ENCODE assay signal across 19 cellular contexts in the genomic region with DNA sequence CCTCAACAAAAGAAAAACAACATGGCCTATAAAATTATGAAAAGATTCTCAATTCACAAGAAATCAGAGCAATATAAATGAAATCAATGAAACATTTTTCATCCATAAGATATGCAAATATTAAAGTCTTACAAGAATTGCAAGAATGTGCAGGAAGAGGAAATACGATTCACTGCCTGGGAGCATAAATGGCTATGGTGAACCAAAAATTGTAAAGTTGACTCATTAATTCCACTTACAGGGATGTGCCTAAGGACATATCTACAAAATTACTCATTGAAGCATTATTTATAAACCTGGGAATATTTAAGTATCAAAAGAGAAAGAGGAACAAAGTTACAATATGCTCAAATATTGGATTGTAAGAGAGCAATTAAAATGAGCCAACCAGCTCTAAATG. TPM values are rescaled to one million over a fixed set of nuclear protein-coding genes. Genes with fewer than 3 reads are reported as not detected.
DNase-seq lines count a peak whose midpoint lies in the region; ATAC-seq and TF ChIP-seq lines count a peak whose summit lies in the region.
"Had no signal": no experiment of that assay in that cellular context is flagged by ENCODE, and none has a peak within 500 bp of the region (broad histone marks: within the 10 kb centered on the region; RNA-seq: fewer than 3 reads in every experiment).

No MANE protein-coding gene starts in this region.

- peak overlapping the region; percentile 71 for H2AFZ ChIP-seq in PC-3 (ENCODE audit: low read length)

- BruUV-seq in PC-3 (replicated peaks; lab: Mats Ljungman, UMichigan), result no TSS peak

- no peaks in the 10 kb centered on the region for H4K20me1 ChIP-seq in PC-3 (ENCODE audit: low read length)

- no peaks in the 10 kb centered on the region for H3K9me3 ChIP-seq in PC-3 (ENCODE audit: low read length)
- H3K9me3 ChIP-seq in CD8-positive, alpha-beta T cell (ENCODE audit: low read length), result no peaks in the 10 kb centered on the region
- H3K9me3 ChIP-seq: neutrophil had no signal

- intact Hi-C loops in PC-3 (cut with micrococcal nuclease), result loop anchor here (5.0 kb wide), 3 partner anchors 353 to 1343 kb away; partner anchors contain the start of gene SMC2
- intact Hi-C loops in CD8-positive, alpha-beta T cell (cut with DNase I, micrococcal nuclease), result loop anchor here in 1 of 2 experiments (2.0 to 5.0 kb wide), 2 partner anchors 714 to 1343 kb away; no protein-coding TSS in a partner anchor

- ATAC-seq in PC-3, result peak; percentile 71
- ATAC-seq in naive B cell (ENCODE audit: low read depth in 2 of 2), result no peak
- ATAC-seq in CD8-positive, alpha-beta T cell, result no peak
- ATAC-seq: activated CD8-positive, alpha-beta T cell treated with anti-CD3 and anti-CD28 coated beads for 36 hours had no signal

- CTCF ChIA-PET in PC-3 (lab: Charles Lee), result no interaction called here
- CTCF ChIA-PET in CD8-positive, alpha-beta T cell (lab: Charles Lee), result interaction anchor here (0.7 kb wide), 1 partner anchor 667 kb away, joined by 3 read pairs; no protein-coding TSS in a partner anchor

- peaks cover 13% of the 10 kb centered on the region for H3K4me1 ChIP-seq in PC-3 (ENCODE audit: insufficient read depth, low read length)
- H3K4me1 ChIP-seq in CD8-positive, alpha-beta T cell (ENCODE audit: insufficient read depth, low read length), result no peaks in the 10 kb centered on the region

- peaks cover 0 to 3% (median 0%) of the 10 kb centered on the region in 7 donors for H3K9me3 Mint-ChIP-seq in naive B cell
- H3K9me3 Mint-ChIP-seq in CD8-positive, alpha-beta T cell, result no peaks in the 10 kb centered on the region
- H3K9me3 Mint-ChIP-seq: activated CD8-positive, alpha-beta T cell treated with anti-CD3 and anti-CD28 coated beads for 36 hours; central memory CD8-positive, alpha-beta T cell had no signal

- H3K4me3 ChIP-seq in PC-3 (ENCODE audit: low read length), result peak overlapping the region; percentile 55
- H3K4me3 ChIP-seq in choroid plexus epithelial cell (ENCODE audit: low read depth, low read length), result no peak overlapping the region
- no peak overlapping the region for H3K4me3 ChIP-seq in CD8-positive, alpha-beta T cell (ENCODE audit: low read depth, low read length)

- H3K4me3 Mint-ChIP-seq in naive B cell, result peak overlapping the region in 2 of 8 donors; percentile 5 to 39
- no peak overlapping the region for H3K4me3 Mint-ChIP-seq in CD8-positive, alpha-beta T cell
- H3K4me3 Mint-ChIP-seq: activated CD8-positive, alpha-beta T cell treated with anti-CD3 and anti-CD28 coated beads for 36 hours; central memory CD8-positive, alpha-beta T cell had no signal

- no peaks in the 10 kb centered on the region for H3K9me2 ChIP-seq in PC-3 (replicated peaks; ENCODE audit: low read length)

- peak overlapping the region in 4 of 6 donors; percentile 0 to 87 (median 53) for H3K27ac Mint-ChIP-seq in naive B cell
- no peak overlapping the region for H3K27ac Mint-ChIP-seq in CD8-positive, alpha-beta T cell
- H3K27ac Mint-ChIP-seq: activated CD8-positive, alpha-beta T cell treated with anti-CD3 and anti-CD28 coated beads for 36 hours had no signal

- POLR2A ChIA-PET in PC-3 (lab: Charles Lee; ENCODE audit: unreplicated experiment), result no interaction called here
- POLR2A ChIA-PET in CD8-positive, alpha-beta T cell (lab: Charles Lee), result no interaction called here

- DNase-seq in EH (ENCODE audit: low read depth) (peak; percentile 80), PC-3 (peak; percentile 81), choroid plexus epithelial cell (ENCODE audit: low read depth) (peak; percentile 55), naive B cell (no peak), AML-193 (lab: John Stamatoyannopoulos, UW) (no peak), NCI-H510A (lab: John Stamatoyannopoulos, UW) (no peak), NCI-H2107 treated with DMSO at 0.1 percent for 48 hours (lab: John Stamatoyannopoulos, UW; ENCODE audit: unreplicated experiment) (no peak)
- no peak for DNase-seq in CD8-positive, alpha-beta T cell
- DNase-seq: activated CD8-positive, alpha-beta T cell treated with anti-CD3 and anti-CD28 coated beads for 36 hours; activated effector memory CD4-positive, alpha-beta T cell treated with anti-CD3 and anti-CD28 coated beads, Interleukin-2, amount 50 U/mL, for 16 hours; Caco-2; NCI-H1436; NCI-H446 treated with DMSO at 0.1 percent for 48 hours; small intestine had no signal

- peaks cover 6 to 23% (median 9%) of the 10 kb centered on the region in 3 donors for H3K4me1 Mint-ChIP-seq in naive B cell
- no peaks in the 10 kb centered on the region for H3K4me1 Mint-ChIP-seq in CD8-positive, alpha-beta T cell (ENCODE audit: low read depth)
- H3K4me1 Mint-ChIP-seq: central memory CD8-positive, alpha-beta T cell had no signal

- peak overlapping the region; percentile 34; the same call in 1 of the 2 replicates for H3K9ac ChIP-seq in PC-3 (ENCODE audit: low read length)

- H3K27me3 ChIP-seq in PC-3 (ENCODE audit: low read length), result no peaks in the 10 kb centered on the region
- H3K27me3 ChIP-seq in CD8-positive, alpha-beta T cell (ENCODE audit: insufficient read depth, low read length), result no peaks in the 10 kb centered on the region
- H3K27me3 ChIP-seq: neutrophil had no signal

- H3K79me2 ChIP-seq in PC-3 (ENCODE audit: low read length), result no peaks in the 10 kb centered on the region

- no peak for TF ChIP-seq CTCF in PC-3 (conservative IDR thresholded peaks at IDR 0.05; ENCODE audit: low read depth, low read length)
- TF ChIP-seq CTCF in choroid plexus epithelial cell (conservative IDR thresholded peaks at IDR 0.05; ENCODE audit: low read depth, low read length), result no peak
- TF ChIP-seq CTCF in CD8-positive, alpha-beta T cell (IDR thresholded peaks at IDR 0.05), result no peak

- no peaks in the 10 kb centered on the region for H3K36me3 ChIP-seq in PC-3 (ENCODE audit: low read depth, low read length)
- no peaks in the 10 kb centered on the region for H3K36me3 ChIP-seq in CD8-positive, alpha-beta T cell (ENCODE audit: insufficient read depth, low read length)
- H3K36me3 ChIP-seq: neutrophil had no signal

- H3F3A ChIP-seq in PC-3 (ENCODE audit: low read length, unreplicated experiment), result peaks cover 9% of the 10 kb centered on the region

- H3K36me3 Mint-ChIP-seq in naive B cell, result no peaks in the 10 kb centered on the region
- H3K36me3 Mint-ChIP-seq in CD8-positive, alpha-beta T cell, result no peaks in the 10 kb centered on the region

- peak overlapping the region; percentile 75 for H3K27ac ChIP-seq in PC-3 (ENCODE audit: low read length)
- H3K27ac ChIP-seq in CD8-positive, alpha-beta T cell (ENCODE audit: low read depth, low read length), result no peak overlapping the region
- H3K27ac ChIP-seq: neutrophil had no signal

- peak overlapping the region; percentile 77 for H3K4me2 ChIP-seq in PC-3 (ENCODE audit: low read length)

- H3K27me3 Mint-ChIP-seq in naive B cell, result no peaks in the 10 kb centered on the region
- no peaks in the 10 kb centered on the region for H3K27me3 Mint-ChIP-seq in CD8-positive, alpha-beta T cell (ENCODE audit: low read depth)
- H3K27me3 Mint-ChIP-seq: activated CD8-positive, alpha-beta T cell treated with anti-CD3 and anti-CD28 coated beads for 36 hours; central memory CD8-positive, alpha-beta T cell had no signal

RNA-seq across cellular contexts. Expression of gene NIPSNAP3A, which starts 6.9 kb away (rescaled TPM):
- total RNA-seq in PC-3 (2014; rRNA removed), result 8.6 and 9.1 TPM in 2 replicates
- 10 to 100 TPM; 22.1 to 60.3 (median 28.3) TPM for polyA plus RNA-seq in naive B cell (ENCODE audit: low read depth in 6 of 6)
- total RNA-seq in CD8-positive, alpha-beta T cell, result 1 to 10 TPM; 9.2 to 9.5 TPM

RNA-seq across cellular contexts. Expression of gene NIPSNAP3B, which starts 23.3 kb away (rescaled TPM):
- 0.26 and 0.58 TPM in 2 replicates for total RNA-seq in PC-3 (2014; rRNA removed)
- polyA plus RNA-seq in naive B cell (ENCODE audit: low read depth in 6 of 6), result 10 to 100 TPM in 2 of 6 donors, 1 to 10 TPM in 4; 4.4 to 12.1 (median 5.9) TPM
- total RNA-seq in CD8-positive, alpha-beta T cell, result under 1 TPM; 0.16 to 0.39 TPM
- total RNA-seq: epithelial cell of proximal tubule had no signal

RNA-seq across cellular contexts. Expression of gene OR13D1, which starts 46.3 kb away (rescaled TPM):
- total RNA-seq in PC-3 (2014; rRNA removed), result not detected in 2 replicates
- polyA plus RNA-seq in naive B cell (ENCODE audit: low read depth in 6 of 6), result not detected
- not detected for total RNA-seq in CD8-positive, alpha-beta T cell
- total RNA-seq: activated CD8-positive, alpha-beta T cell treated with anti-CD3 and anti-CD28 coated beads for 36 hours; Caco-2; epithelial cell of proximal tubule; subcutaneous adipose tissue; T-helper 2 cell treated with Interferon-gamma antibody and Interleukin-4, amounts not matched to agents 100 ng/mL and 5 ng/mL, for 36 hours had no signal
- polyA plus RNA-seq: small intestine had no signal

Comparison
In these comparisons a context has a peak if more than half of its experiments do, and no peak if none do; other contexts are left out.
1. DNase-seq: peak in EH (single experiment), PC-3 (single experiment) and choroid plexus epithelial cell (single experiment); none in naive B cell (single experiment), AML-193 (0 of 2), NCI-H510A (single experiment), NCI-H2107 treated with DMSO at 0.1 percent for 48 hours (single experiment) and CD8-positive, alpha-beta T cell (0 of 7).